ENCODE assay signal across 20 cellular contexts in genomic region chr10:51311232-51311631, GRCh38.
A peak's percentile ranks its signal among the peaks of the same experiment; 100 is the strongest.
DNase-seq lines count a peak whose midpoint lies in the region; ATAC-seq and TF ChIP-seq lines count a peak whose summit lies in the region.
"Had no signal": no experiment of that assay in that cellular context is flagged by ENCODE, and none has a peak within 500 bp of the region (broad histone marks: within the 10 kb centered on the region; RNA-seq: fewer than 3 reads in every experiment).

No MANE protein-coding gene starts in this region.

- no peak overlapping the region for H4K8ac ChIP-seq in mesenchymal stem cell (ENCODE audit: low read length)

- 64% methylated on average over 2 of the region's 2 CpGs for WGBS in mesenchymal stem cell

- H3K23ac ChIP-seq in mesenchymal stem cell (ENCODE audit: low read length in 2 of 2), result no peak overlapping the region

- peak; percentile 23 for DNase-seq in AG20443 (ENCODE audit: low spot score)
- peak; percentile 41 for DNase-seq in HT1080 (ENCODE audit: low read depth)
- DNase-seq in choroid plexus epithelial cell (ENCODE audit: low read depth), result peak; percentile 33
- peak; percentile 33 for DNase-seq in mesenchymal stem cell
- DNase-seq in immature natural killer cell, result no peak
- DNase-seq in stimulated activated effector memory CD8-positive, alpha-beta T cell treated with anti-CD3 and anti-CD28 coated beads, Interleukin-12 subunit alpha, Interleukin-12 subunit beta, amount 100 ng/mL, for 72 hours (ENCODE audit: low spot score in 2 of 2), result no peak
- no peak for DNase-seq in kidney glomerular epithelial cell (lab: John Stamatoyannopoulos, UW)
- DNase-seq: Caco-2; CD4-positive, CD25-positive, alpha-beta regulatory T cell; DMS53; Karpas-422; NCI-H1105 treated with DMSO at 0.1 percent for 48 hours; NCI-H1694 treated with DMSO at 0.1 percent for 48 hours; NCI-H2107; NCI-H748 treated with DMSO at 0.1 percent for 48 hours; OCI-M1; RPMI8226 had no signal

- no peak overlapping the region for H3K4me3 ChIP-seq in choroid plexus epithelial cell (ENCODE audit: low read depth, low read length)
- H3K4me3 ChIP-seq in mesenchymal stem cell (ENCODE audit: insufficient read depth in 1 of 2, low read depth in 1 of 2, low read length in 2 of 2), result no peak overlapping the region
- H3K4me3 ChIP-seq: A549 had no signal

- no peak overlapping the region for H2BK5ac ChIP-seq in mesenchymal stem cell (ENCODE audit: low read depth, low read length, poor library complexity, severe bottlenecking)

- H3K36me3 ChIP-seq in mesenchymal stem cell (ENCODE audit: control insufficient read depth in 1 of 2, insufficient read depth in 2 of 2, low read depth in 1 of 2, low read length in 2 of 2), result no peaks in the 10 kb centered on the region

- no peaks in the 10 kb centered on the region for H3K36me3 Mint-ChIP-seq in immature natural killer cell
- no peaks in the 10 kb centered on the region for H3K36me3 Mint-ChIP-seq in stimulated activated effector memory CD8-positive, alpha-beta T cell treated with anti-CD3 and anti-CD28 coated beads, Interleukin-12 subunit alpha, Interleukin-12 subunit beta, amount 100 ng/mL, for 72 hours
- H3K36me3 Mint-ChIP-seq: CD4-positive, CD25-positive, alpha-beta regulatory T cell had no signal

- no peaks in the 10 kb centered on the region for H3K9me3 ChIP-seq in mesenchymal stem cell (ENCODE audit: control insufficient read depth, low read length)
- H3K9me3 ChIP-seq: A549, Caco-2 had no signal

- peaks cover 0 to 2% (median 0%) of the 10 kb centered on the region in 6 donors for H3K9me3 Mint-ChIP-seq in immature natural killer cell
- no peaks in the 10 kb centered on the region for H3K9me3 Mint-ChIP-seq in stimulated activated effector memory CD8-positive, alpha-beta T cell treated with anti-CD3 and anti-CD28 coated beads, Interleukin-12 subunit alpha, Interleukin-12 subunit beta, amount 100 ng/mL, for 72 hours

- no peak overlapping the region for H2BK12ac ChIP-seq in mesenchymal stem cell (ENCODE audit: low read length in 2 of 2)

- no peak for TF ChIP-seq CTCF in choroid plexus epithelial cell (conservative IDR thresholded peaks at IDR 0.05; ENCODE audit: low read depth, low read length)

- ATAC-seq in HG03565 (IDR thresholded peaks at IDR 0.05; ENCODE audit: unreplicated experiment), result no peak
- no peak for ATAC-seq in stimulated activated effector memory CD8-positive, alpha-beta T cell treated with anti-CD3 and anti-CD28 coated beads, Interleukin-12 subunit alpha, Interleukin-12 subunit beta, amount 100 ng/mL, for 72 hours
- ATAC-seq: A549 had no signal

- H2AK5ac ChIP-seq in mesenchymal stem cell (ENCODE audit: low read length, severe bottlenecking), result no peak overlapping the region

- no peak overlapping the region for H3K4ac ChIP-seq in mesenchymal stem cell (ENCODE audit: low read depth in 1 of 2, low read length in 2 of 2)

- H2BK120ac ChIP-seq in mesenchymal stem cell (ENCODE audit: low read depth, low read length), result no peak overlapping the region

- no peak overlapping the region for H2AFZ ChIP-seq in mesenchymal stem cell (ENCODE audit: low read depth, low read length)

- no peaks in the 10 kb centered on the region for H3K27me3 ChIP-seq in mesenchymal stem cell (ENCODE audit: control insufficient read depth in 1 of 2, insufficient read depth in 1 of 2, low read length in 2 of 2)

- H3K18ac ChIP-seq in mesenchymal stem cell (ENCODE audit: low read depth in 1 of 2, low read length in 2 of 2), result no peak overlapping the region

- no peak overlapping the region for H3K27ac Mint-ChIP-seq in immature natural killer cell
- no peak overlapping the region for H3K27ac Mint-ChIP-seq in stimulated activated effector memory CD8-positive, alpha-beta T cell treated with anti-CD3 and anti-CD28 coated beads, Interleukin-12 subunit alpha, Interleukin-12 subunit beta, amount 100 ng/mL, for 72 hours
- H3K27ac Mint-ChIP-seq: B cell; CD4-positive, CD25-positive, alpha-beta regulatory T cell had no signal

- H3K4me1 ChIP-seq in mesenchymal stem cell (ENCODE audit: control insufficient read depth, insufficient read depth, low read depth, low read length), result no peaks in the 10 kb centered on the region
- H3K4me1 ChIP-seq: A549 had no signal

- no peak overlapping the region for H3K9ac ChIP-seq in mesenchymal stem cell (ENCODE audit: low read length)

- H3K79me1 ChIP-seq in mesenchymal stem cell (replicated peaks; ENCODE audit: low read length, poor library complexity, severe bottlenecking), result no peaks in the 10 kb centered on the region

- no peaks in the 10 kb centered on the region for H3K27me3 Mint-ChIP-seq in immature natural killer cell (ENCODE audit: low read depth in 3 of 3)
- H3K27me3 Mint-ChIP-seq: B cell; CD4-positive, CD25-positive, alpha-beta regulatory T cell had no signal

- H3K14ac ChIP-seq in mesenchymal stem cell (ENCODE audit: low read length in 2 of 2), result no peak overlapping the region

- no peak overlapping the region for H3K4me3 Mint-ChIP-seq in immature natural killer cell
- H3K4me3 Mint-ChIP-seq in stimulated activated effector memory CD8-positive, alpha-beta T cell treated with anti-CD3 and anti-CD28 coated beads, Interleukin-12 subunit alpha, Interleukin-12 subunit beta, amount 100 ng/mL, for 72 hours, result no peak overlapping the region
- H3K4me3 Mint-ChIP-seq: B cell; CD4-positive, CD25-positive, alpha-beta regulatory T cell had no signal

- H3K4me2 ChIP-seq in mesenchymal stem cell (ENCODE audit: low read length, poor library complexity, severe bottlenecking), result no peak overlapping the region
- H3K4me2 ChIP-seq: A549 had no signal

- no peak overlapping the region for H4K91ac ChIP-seq in mesenchymal stem cell (ENCODE audit: low read length)

- H3K4me1 Mint-ChIP-seq in immature natural killer cell, result no peaks in the 10 kb centered on the region
- no peaks in the 10 kb centered on the region for H3K4me1 Mint-ChIP-seq in stimulated activated effector memory CD8-positive, alpha-beta T cell treated with anti-CD3 and anti-CD28 coated beads, Interleukin-12 subunit alpha, Interleukin-12 subunit beta, amount 100 ng/mL, for 72 hours
- H3K4me1 Mint-ChIP-seq: B cell; CD4-positive, CD25-positive, alpha-beta regulatory T cell had no signal

- no peak overlapping the region for H2BK15ac ChIP-seq in mesenchymal stem cell (ENCODE audit: low read depth, poor library complexity, severe bottlenecking)

- no peak overlapping the region for H3K27ac ChIP-seq in mesenchymal stem cell (ENCODE audit: low read length, poor library complexity, severe bottlenecking)
- H3K27ac ChIP-seq: A549 had no signal

Comparison
In these comparisons a context has a peak if more than half of its experiments do, and no peak if none do; other contexts are left out.
1. DNase-seq: peak in AG20443 (single experiment), HT1080 (single experiment), choroid plexus epithelial cell (single experiment) and mesenchymal stem cell (single experiment); none in immature natural killer cell (0 of 3), stimulated activated effector memory CD8-positive, alpha-beta T cell treated with anti-CD3 and anti-CD28 coated beads, Interleukin-12 subunit alpha, Interleukin-12 subunit beta, amount 100 ng/mL, for 72 hours (0 of 2) and kidney glomerular epithelial cell (single experiment).